In the genomic region with DNA sequence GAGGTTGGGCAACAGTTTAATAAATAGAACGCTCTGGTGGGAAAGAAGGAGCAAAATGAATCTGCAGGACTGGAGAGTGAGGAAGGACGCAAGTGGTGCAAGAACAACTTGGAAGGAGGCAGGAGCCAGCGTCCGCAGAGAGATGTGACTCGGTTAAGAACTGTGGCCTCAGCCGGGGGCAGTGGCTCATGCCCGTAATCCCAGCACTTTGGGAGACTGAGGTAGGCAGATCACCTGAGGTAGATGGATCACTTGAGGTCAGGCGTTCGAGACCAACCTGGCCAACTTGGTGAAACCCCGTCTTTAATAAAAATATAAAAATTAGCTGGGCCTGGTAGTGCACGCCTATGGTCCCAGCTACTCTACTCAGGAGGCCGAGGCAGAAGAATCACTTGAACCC, we compare ENCODE assay signal across 33 cellular contexts.
DNase-seq lines count a peak whose midpoint lies in the region; ATAC-seq and TF ChIP-seq lines count a peak whose summit lies in the region.
"Had no signal": no experiment of that assay in that cellular context is flagged by ENCODE, and none has a peak within 500 bp of the region (broad histone marks: within the 10 kb centered on the region; RNA-seq: fewer than 3 reads in every experiment).

No MANE protein-coding gene starts in this region.

- no TSS peak for BruUV-seq in PC-3 (replicated peaks; lab: Mats Ljungman, UMichigan)

- no peak for ATAC-seq in PC-3
- ATAC-seq in HG03039 (IDR thresholded peaks at IDR 0.05; ENCODE audit: unreplicated experiment): no peak
- no peak for ATAC-seq in GM19463 (IDR thresholded peaks at IDR 0.05; ENCODE audit: unreplicated experiment)
- ATAC-seq: A549; CD8-positive, alpha-beta T cell had no signal

- CTCF ChIA-PET in PC-3 (lab: Charles Lee): no interaction called here

- H3K27me3 ChIP-seq in PC-3 (ENCODE audit: low read length): no peaks in the 10 kb centered on the region
- no peaks in the 10 kb centered on the region for H3K27me3 ChIP-seq in hepatocyte
- H3K27me3 ChIP-seq: BE2C; BLaER1; BLaER1 treated with 17β-estradiol and CSF1 and Interleukin-3, amounts not matched to agents 10 nM and 100 nM had no signal

- H3K36me3 ChIP-seq in PC-3 (ENCODE audit: low read depth, low read length) (no peaks in the 10 kb centered on the region), hepatocyte (replicated peaks; ENCODE audit: insufficient read depth, low read depth) (no peaks in the 10 kb centered on the region)
- H3K36me3 ChIP-seq: BE2C had no signal

- H3K4me3 ChIP-seq in PC-3 (ENCODE audit: low read length): no peak overlapping the region
- H3K4me3 ChIP-seq in hepatocyte: no peak overlapping the region
- H3K4me3 ChIP-seq: A549; BLaER1; BLaER1 treated with 17β-estradiol and CSF1 and Interleukin-3, amounts not matched to agents 10 nM and 100 nM had no signal

- no peaks in the 10 kb centered on the region for H3K27me3 Mint-ChIP-seq in progenitor cell of endocrine pancreas
- H3K27me3 Mint-ChIP-seq: B cell; CD4-positive, alpha-beta memory T cell; CD4-positive, alpha-beta T cell; CD4-positive, CD25-positive, alpha-beta regulatory T cell had no signal

- TF ChIP-seq CTCF in PC-3 (conservative IDR thresholded peaks at IDR 0.05; ENCODE audit: low read depth, low read length): no peak
- no peak for TF ChIP-seq CTCF in hepatocyte (IDR thresholded peaks at IDR 0.05; ENCODE audit: poor library complexity)
- no peak for TF ChIP-seq CTCF in progenitor cell of endocrine pancreas (IDR thresholded peaks at IDR 0.05; ENCODE audit: unreplicated experiment)

- no peaks in the 10 kb centered on the region for H3K9me2 ChIP-seq in PC-3 (replicated peaks; ENCODE audit: low read length)
- no peaks in the 10 kb centered on the region for H3K9me2 ChIP-seq in hepatocyte (replicated peaks; ENCODE audit: insufficient read depth)

- peaks cover 6% of the 10 kb centered on the region for H3K9me3 Mint-ChIP-seq in progenitor cell of endocrine pancreas (ENCODE audit: low read depth)

- no peak overlapping the region for H3K4me3 Mint-ChIP-seq in progenitor cell of endocrine pancreas (ENCODE audit: low read depth)
- H3K4me3 Mint-ChIP-seq: B cell; CD14-positive monocyte; CD4-positive, alpha-beta memory T cell; CD4-positive, alpha-beta T cell; CD8-positive, alpha-beta memory T cell; CD8-positive, alpha-beta T cell had no signal

- POLR2A ChIA-PET in PC-3 (lab: Charles Lee; ENCODE audit: unreplicated experiment): no interaction called here

- peak overlapping the region; percentile 2 for H3K27ac Mint-ChIP-seq in progenitor cell of endocrine pancreas
- H3K27ac Mint-ChIP-seq: CD14-positive monocyte; CD4-positive, alpha-beta memory T cell; CD4-positive, alpha-beta T cell; CD4-positive, CD25-positive, alpha-beta regulatory T cell; CD8-positive, alpha-beta T cell had no signal

- peaks cover 9% of the 10 kb centered on the region for H3K4me1 Mint-ChIP-seq in progenitor cell of endocrine pancreas (ENCODE audit: low read depth)
- H3K4me1 Mint-ChIP-seq: B cell; CD14-positive monocyte; CD4-positive, alpha-beta memory T cell; CD4-positive, CD25-positive, alpha-beta regulatory T cell; CD8-positive, alpha-beta memory T cell had no signal

- H3K79me2 ChIP-seq in PC-3 (ENCODE audit: low read length) (no peaks in the 10 kb centered on the region), hepatocyte (no peaks in the 10 kb centered on the region)

- H3F3A ChIP-seq in PC-3 (ENCODE audit: low read length, unreplicated experiment): no peaks in the 10 kb centered on the region

- WGBS in hepatocyte (ENCODE audit: low lambda C conversion rate, missing lambda C conversion rate): 97% methylated on average over 12 of the region's 12 CpGs

- H3K27ac ChIP-seq in PC-3 (ENCODE audit: low read length) (0 out of 2 replicates have a peak overlapping the region, but pooled peaks have one; percentile 13), hepatocyte (peak overlapping the region; percentile 16)
- H3K27ac ChIP-seq: 22Rv1; A549; BLaER1; BLaER1 treated with 17β-estradiol and CSF1 and Interleukin-3, amounts not matched to agents 10 nM and 100 nM; C4-2B had no signal

- H3K4me1 ChIP-seq in PC-3 (ENCODE audit: insufficient read depth, low read length): no peaks in the 10 kb centered on the region
- peaks cover 6% of the 10 kb centered on the region for H3K4me1 ChIP-seq in hepatocyte (ENCODE audit: insufficient read depth)
- H3K4me1 ChIP-seq: A549, BE2C, Caco-2 had no signal

- H3K9me3 ChIP-seq in PC-3 (ENCODE audit: low read length) (no peaks in the 10 kb centered on the region), hepatocyte (ENCODE audit: low read depth) (no peaks in the 10 kb centered on the region)
- H3K9me3 ChIP-seq: A549, BE2C, BLaER1, Caco-2 had no signal

- intact Hi-C loops in PC-3 (cut with micrococcal nuclease): no loop called here

- no peak overlapping the region for H3K9ac ChIP-seq in PC-3 (ENCODE audit: low read length)
- H3K9ac ChIP-seq: BLaER1; BLaER1 treated with 17β-estradiol and CSF1 and Interleukin-3, amounts not matched to agents 10 nM and 100 nM had no signal

- DNase-seq in PC-3: no peak
- no peak for DNase-seq in hepatocyte (ENCODE audit: low spot score)
- no peak for DNase-seq in progenitor cell of endocrine pancreas (ENCODE audit: low spot score, unreplicated experiment)
- no peak for DNase-seq in GDM1 (lab: John Stamatoyannopoulos, UW)
- DNase-seq: 8988T; ACHN; AML-193; BE2C; C1 segment of cervical spinal cord; Caco-2; Calu3; CD4-positive, alpha-beta memory T cell; CD4-positive, alpha-beta T cell; CD4-positive, CD25-positive, alpha-beta regulatory T cell; CD8-positive, alpha-beta memory T cell; CD8-positive, alpha-beta T cell; COR-L47; DMS 273 treated with DMSO at 0.1 percent for 48 hours; DMS153; DMS53; DMS79; DMS79 treated with DMSO at 0.1 percent for 48 hours; DND-41; EL had no signal

- H2AFZ ChIP-seq in PC-3 (ENCODE audit: low read length) (no peak overlapping the region), hepatocyte (no peak overlapping the region)

- no peaks in the 10 kb centered on the region for H4K20me1 ChIP-seq in PC-3 (ENCODE audit: low read length)
- H4K20me1 ChIP-seq in hepatocyte (ENCODE audit: insufficient read depth, poor library complexity, severe bottlenecking): no peaks in the 10 kb centered on the region
- H4K20me1 ChIP-seq: BLaER1 had no signal

- H3K4me2 ChIP-seq in PC-3 (ENCODE audit: low read length) (no peak overlapping the region), hepatocyte (no peak overlapping the region)
- H3K4me2 ChIP-seq: A549, BLaER1 had no signal

- peaks cover 44% of the 10 kb centered on the region for H3K36me3 Mint-ChIP-seq in progenitor cell of endocrine pancreas (ENCODE audit: insufficient read depth)
- H3K36me3 Mint-ChIP-seq: CD14-positive monocyte; CD4-positive, alpha-beta memory T cell; CD4-positive, CD25-positive, alpha-beta regulatory T cell; CD8-positive, alpha-beta memory T cell; CD8-positive, alpha-beta T cell had no signal
